In genomic region chr10:106107711-106108110, GRCh38 we compare ENCODE assay signal across 24 cellular contexts.
DNase-seq lines count a peak whose midpoint lies in the region; ATAC-seq and TF ChIP-seq lines count a peak whose summit lies in the region.
"Had no signal": no experiment of that assay in that cellular context is flagged by ENCODE, and none has a peak within 500 bp of the region (broad histone marks: within the 10 kb centered on the region; RNA-seq: fewer than 3 reads in every experiment).

No MANE protein-coding gene starts in this region.

- no peaks in the 10 kb centered on the region for H3K27me3 Mint-ChIP-seq in natural killer cell (ENCODE audit: low read depth in 2 of 2)
- H3K27me3 Mint-ChIP-seq: activated B cell treated with CpG ODN at 0.5 μM for 24 hours; activated naive CD8-positive, alpha-beta T cell treated with anti-CD3 and anti-CD28 coated beads for 36 hours; stimulated activated naive B cell treated with anti-CD40 and anti-IgM and Interleukin-4, amounts not matched to agents 10 μg/mL and 1 μg/mL and 100 μg/mL, for 72 hours had no signal

- no peaks in the 10 kb centered on the region for H3K36me3 ChIP-seq in left ventricle myocardium inferior
- H3K36me3 ChIP-seq: uterus had no signal

- intact Hi-C loops in left ventricle myocardium inferior (cut with micrococcal nuclease), result no loop called here
- intact Hi-C loops in natural killer cell (cut with micrococcal nuclease), result no loop called here

- no peak overlapping the region for H3K27ac Mint-ChIP-seq in natural killer cell
- H3K27ac Mint-ChIP-seq: activated B cell treated with CpG ODN at 0.5 μM for 24 hours; activated naive CD8-positive, alpha-beta T cell treated with anti-CD3 and anti-CD28 coated beads for 36 hours; naive thymus-derived CD4-positive, alpha-beta T cell; stimulated activated naive B cell treated with anti-CD40 and anti-IgM and Interleukin-4, amounts not matched to agents 10 μg/mL and 1 μg/mL and 100 μg/mL, for 72 hours had no signal

- H3K9me3 Mint-ChIP-seq in natural killer cell, result peaks cover 4 to 11% of the 10 kb centered on the region in 2 donors

- no peak for TF ChIP-seq CTCF in astrocyte of the spinal cord (IDR thresholded peaks at IDR 0.05; ENCODE audit: low read depth, low read length)
- no peak for TF ChIP-seq CTCF in retinal pigment epithelial cell (conservative IDR thresholded peaks at IDR 0.05; ENCODE audit: low read depth, low read length)
- TF ChIP-seq CTCF in left ventricle myocardium inferior (IDR thresholded peaks at IDR 0.05; ENCODE audit: borderline replicate concordance), result no peak
- no peak for TF ChIP-seq CTCF in natural killer cell (IDR thresholded peaks at IDR 0.05)

- H3K9me3 ChIP-seq in left ventricle myocardium inferior (replicated peaks), result no peaks in the 10 kb centered on the region
- H3K9me3 ChIP-seq: uterus had no signal

- ATAC-seq in natural killer cell, result no peak
- ATAC-seq: esophagus mucosa; naive thymus-derived CD4-positive, alpha-beta T cell; stimulated activated naive B cell treated with anti-CD40 and anti-IgM and Interleukin-4, amounts not matched to agents 10 μg/mL and 1 μg/mL and 100 μg/mL, for 72 hours had no signal

- H3K4me3 Mint-ChIP-seq in natural killer cell, result no peak overlapping the region
- H3K4me3 Mint-ChIP-seq: activated B cell treated with CpG ODN at 0.5 μM for 24 hours; activated naive CD8-positive, alpha-beta T cell treated with anti-CD3 and anti-CD28 coated beads for 36 hours; naive thymus-derived CD4-positive, alpha-beta T cell; stimulated activated naive B cell treated with anti-CD40 and anti-IgM and Interleukin-4, amounts not matched to agents 10 μg/mL and 1 μg/mL and 100 μg/mL, for 72 hours had no signal

- no peak overlapping the region for H3K4me3 ChIP-seq in astrocyte of the spinal cord (ENCODE audit: low read depth, low read length)
- no peak overlapping the region for H3K4me3 ChIP-seq in retinal pigment epithelial cell (ENCODE audit: low read length)
- H3K4me3 ChIP-seq in left ventricle myocardium inferior, result no peak overlapping the region
- H3K4me3 ChIP-seq: uterus had no signal

- no peaks in the 10 kb centered on the region for H3K27me3 ChIP-seq in left ventricle myocardium inferior (ENCODE audit: low read depth)
- H3K27me3 ChIP-seq: uterus had no signal

- no peaks in the 10 kb centered on the region for H3K36me3 Mint-ChIP-seq in natural killer cell
- H3K36me3 Mint-ChIP-seq: activated naive CD8-positive, alpha-beta T cell treated with anti-CD3 and anti-CD28 coated beads for 36 hours; naive thymus-derived CD4-positive, alpha-beta T cell; stimulated activated naive B cell treated with anti-CD40 and anti-IgM and Interleukin-4, amounts not matched to agents 10 μg/mL and 1 μg/mL and 100 μg/mL, for 72 hours had no signal

- H3K4me1 ChIP-seq in left ventricle myocardium inferior, result no peaks in the 10 kb centered on the region
- H3K4me1 ChIP-seq: uterus had no signal

- in situ Hi-C loops in astrocyte of the spinal cord (cut with HindIII; ENCODE audit: low sequenced_read_pairs), result no loop called here

- peak; percentile 25 for DNase-seq in HS-5 (ENCODE audit: low read depth)
- peak; percentile 29 for DNase-seq in astrocyte of the spinal cord (ENCODE audit: low read depth, low spot score)
- peak; percentile 54 for DNase-seq in fibroblast of the conjunctiva (ENCODE audit: low read depth)
- DNase-seq in retinal pigment epithelial cell (ENCODE audit: low read depth), result peak; percentile 70
- no peak for DNase-seq in NCI-H1048 (lab: John Stamatoyannopoulos, UW)
- no peak for DNase-seq in left ventricle myocardium inferior
- no peak for DNase-seq in natural killer cell
- DNase-seq in epidermal melanocyte (ENCODE audit: insufficient read length, low spot score), result no peak
- DNase-seq: activated B cell treated with CpG ODN at 0.5 μM for 24 hours; activated CD4-positive, alpha-beta T cell treated with anti-CD3 and anti-CD28 coated beads, Interleukin-2, amount 50 U/mL, for 4 hours; activated CD8-positive, alpha-beta memory T cell treated with anti-CD3 and anti-CD28 coated beads, Interleukin-2, amount 50 U/mL, for 4 hours; activated naive CD8-positive, alpha-beta T cell treated with anti-CD3 and anti-CD28 coated beads for 36 hours; effector CD8-positive, alpha-beta T cell; IMR-90; left cardiac atrium; naive thymus-derived CD4-positive, alpha-beta T cell; NCI-H1105 treated with DMSO at 0.1 percent for 48 hours; NCI-H2029 treated with DMSO at 0.1 percent for 48 hours; retina; stimulated activated CD4-positive, alpha-beta T cell treated with anti-CD3 and anti-CD28 coated beads, Interleukin-4, amount 100 ng/mL, for 1 hour; stimulated activated naive B cell treated with anti-CD40 and anti-IgM and Interleukin-4, amounts not matched to agents 10 μg/mL and 1 μg/mL and 100 μg/mL, for 72 hours; T-helper 9 cell; uterus had no signal

- no peaks in the 10 kb centered on the region for H3K4me1 Mint-ChIP-seq in natural killer cell
- H3K4me1 Mint-ChIP-seq: activated B cell treated with CpG ODN at 0.5 μM for 24 hours; activated naive CD8-positive, alpha-beta T cell treated with anti-CD3 and anti-CD28 coated beads for 36 hours; naive thymus-derived CD4-positive, alpha-beta T cell; stimulated activated naive B cell treated with anti-CD40 and anti-IgM and Interleukin-4, amounts not matched to agents 10 μg/mL and 1 μg/mL and 100 μg/mL, for 72 hours had no signal

- no peak overlapping the region for H3K27ac ChIP-seq in left ventricle myocardium inferior (replicated peaks)
- H3K27ac ChIP-seq: uterus had no signal

Comparison
In these comparisons a context has a peak if more than half of its experiments do, and no peak if none do; other contexts are left out.
1. DNase-seq: peak in HS-5 (single experiment), astrocyte of the spinal cord (single experiment), fibroblast of the conjunctiva (single experiment) and retinal pigment epithelial cell (single experiment); none in NCI-H1048 (single experiment), left ventricle myocardium inferior (single experiment), natural killer cell (single experiment) and epidermal melanocyte (single experiment).